20 cellular contexts compared by ENCODE assay signal in genomic region chr12:113468365-113469223, GRCh38. TPM values are rescaled to one million over a fixed set of nuclear protein-coding genes. Genes with fewer than 3 reads are reported as not detected.
DNase-seq lines count a peak whose midpoint lies in the region; ATAC-seq and TF ChIP-seq lines count a peak whose summit lies in the region.
"Had no signal": no experiment of that assay in that cellular context is flagged by ENCODE, and none has a peak within 500 bp of the region (broad histone marks: within the 10 kb centered on the region; RNA-seq: fewer than 3 reads in every experiment).

No MANE protein-coding gene starts in this region.

- H3K36me3 ChIP-seq in mammary epithelial cell (ENCODE audit: insufficient read depth, low read length), result no peaks in the 10 kb centered on the region
- H3K36me3 ChIP-seq in breast epithelium, result no peaks in the 10 kb centered on the region
- H3K36me3 ChIP-seq: BE2C, upper lobe of right lung had no signal

- H2AFZ ChIP-seq in mammary epithelial cell (ENCODE audit: low read depth, low read length), result peak overlapping the region; percentile 82

- H3K36me3 Mint-ChIP-seq in WTC11 (no peaks in the 10 kb centered on the region), type B pancreatic cell (peaks cover 3% of the 10 kb centered on the region)

- DNase-seq in mammary epithelial cell, result no peak
- no peak for DNase-seq in breast epithelium (ENCODE audit: low spot score in 2 of 2)
- peak; percentile 70 for DNase-seq in WTC11 (ENCODE audit: low spot score)
- DNase-seq in type B pancreatic cell (ENCODE audit: extremely low spot score, unreplicated experiment), result no peak
- DNase-seq in stimulated activated naive CD4-positive, alpha-beta T cell treated with Interleukin-2 at 50 U/mL for 16 hours (lab: John Stamatoyannopoulos, UW), result no peak
- no peak for DNase-seq in DMS114 treated with DMSO at 0.1 percent for 48 hours (lab: John Stamatoyannopoulos, UW; ENCODE audit: unreplicated experiment)
- DNase-seq in SW 1271 (lab: John Stamatoyannopoulos, UW), result no peak
- DNase-seq: activated naive CD4-positive, alpha-beta T cell treated with anti-CD3 and anti-CD28 coated beads for 36 hours; BE2C; DND-41; effector CD4-positive, alpha-beta T cell; KBM-7; NCI-H1092 treated with DMSO at 0.1 percent for 48 hours; nucleus accumbens; stimulated activated CD4-positive, alpha-beta T cell treated with anti-CD3 and anti-CD28 coated beads, Interleukin-4, amount 100 ng/mL, for 1 hour had no signal

- POLR2A ChIA-PET in WTC11 (lab: Charles Lee), result no interaction called here

- peaks cover 93% of the 10 kb centered on the region for H3K27me3 ChIP-seq in mammary epithelial cell (ENCODE audit: insufficient read depth, low read length)
- peaks cover 13 to 100% of the 10 kb centered on the region in 2 donors for H3K27me3 ChIP-seq in breast epithelium

- no peaks in the 10 kb centered on the region for H4K20me1 ChIP-seq in mammary epithelial cell (ENCODE audit: insufficient read depth, low read length)

- in situ Hi-C loops in mammary epithelial cell (cut with MboI; ENCODE audit: low sequenced_read_pairs in 2 of 2), result loop anchor here (10.0 to 25.0 kb wide), 2 partner anchors 444 to 446 kb away; no protein-coding TSS in a partner anchor

- 7% methylated on average over 26 of the region's 38 CpGs for WGBS in mammary epithelial cell (ENCODE audit: low coverage, missing lambda C conversion rate)

- H3K4me3 Mint-ChIP-seq in WTC11, result peak overlapping the region; percentile 68
- H3K4me3 Mint-ChIP-seq in type B pancreatic cell, result peak overlapping the region; percentile 62
- H3K4me3 Mint-ChIP-seq: activated naive CD4-positive, alpha-beta T cell treated with anti-CD3 and anti-CD28 coated beads for 36 hours had no signal

- no peak overlapping the region for H3K27ac Mint-ChIP-seq in WTC11
- no peak overlapping the region for H3K27ac Mint-ChIP-seq in type B pancreatic cell
- H3K27ac Mint-ChIP-seq: activated naive CD4-positive, alpha-beta T cell treated with anti-CD3 and anti-CD28 coated beads for 36 hours had no signal

- peak overlapping the region; percentile 93 for H3K4me2 ChIP-seq in mammary epithelial cell (ENCODE audit: insufficient read depth, low read depth, low read length)

- CTCF ChIA-PET in mammary epithelial cell (lab: Charles Lee; ENCODE audit: low non-redundant PET) (no interaction called here), WTC11 (lab: Charles Lee) (interaction anchor here (0.6 to 7.2 kb wide), 10 partner anchors 7 to 398 kb away, joined by 3 to 89 read pairs (median 3); no protein-coding TSS in a partner anchor)

- H3K9me3 Mint-ChIP-seq in WTC11 (no peaks in the 10 kb centered on the region), type B pancreatic cell (no peaks in the 10 kb centered on the region)
- H3K9me3 Mint-ChIP-seq: activated naive CD4-positive, alpha-beta T cell treated with anti-CD3 and anti-CD28 coated beads for 36 hours had no signal

- H3K4me1 ChIP-seq in mammary epithelial cell (ENCODE audit: insufficient read depth, low read length) (peaks cover 23% of the 10 kb centered on the region), breast epithelium (peaks cover 4 to 20% of the 10 kb centered on the region in 2 donors)
- H3K4me1 ChIP-seq: BE2C had no signal

- TF ChIP-seq POLR2A in breast epithelium (IDR thresholded peaks at IDR 0.05), result no peak

- peak overlapping the region; percentile 46 to 54 (median 50) for H3K4me3 ChIP-seq in mammary epithelial cell (replicated peaks in 1 of 3; ENCODE audit: insufficient read depth in 1 of 3, low read depth in 2 of 3, low read length in 3 of 3)
- H3K4me3 ChIP-seq in breast epithelium, result peak overlapping the region in 1 of 3 donors; percentile 61
- H3K4me3 ChIP-seq in iPS-18c (ENCODE audit: insufficient read depth, low read depth, low read length), result peak overlapping the region; percentile 45

- no peaks in the 10 kb centered on the region for H3K9me3 ChIP-seq in mammary epithelial cell (replicated peaks; ENCODE audit: insufficient read depth, low read length)
- H3K9me3 ChIP-seq in breast epithelium, result no peaks in the 10 kb centered on the region
- peaks cover 2% of the 10 kb centered on the region for H3K9me3 ChIP-seq in iPS-18c (ENCODE audit: control insufficient read depth, insufficient read depth, low read length)
- H3K9me3 ChIP-seq: BE2C, upper lobe of right lung had no signal

- no TSS peak for BruUV-seq in mammary epithelial cell (replicated peaks; lab: Mats Ljungman, UMichigan)

- intact Hi-C loops in mammary epithelial cell (cut with micrococcal nuclease), result no loop called here
- intact Hi-C loops in breast epithelium (cut with DNase I; ENCODE audit: low total_unique reads), result no loop called here

- no peaks in the 10 kb centered on the region for H3K79me2 ChIP-seq in mammary epithelial cell (ENCODE audit: insufficient read depth, low read length)

- H3K4me1 Mint-ChIP-seq in WTC11 (peaks cover 67% of the 10 kb centered on the region), type B pancreatic cell (ENCODE audit: unreplicated experiment) (peaks cover 4% of the 10 kb centered on the region)

- H3K9ac ChIP-seq in mammary epithelial cell (ENCODE audit: insufficient read depth, low read length), result no peak overlapping the region

- peak; percentile 11 for ATAC-seq in WTC11
- ATAC-seq: upper lobe of right lung had no signal

- H3K27me3 Mint-ChIP-seq in WTC11 (ENCODE audit: low read depth) (peaks cover 99% of the 10 kb centered on the region), type B pancreatic cell (peaks cover 92% of the 10 kb centered on the region)

- dilution Hi-C loops in mammary epithelial cell (cut with HindIII; ENCODE audit: low sequenced_read_pairs), result no loop called here

- H3K27ac ChIP-seq in mammary epithelial cell (ENCODE audit: insufficient read depth, low read depth, low read length), result no peak overlapping the region
- H3K27ac ChIP-seq in breast epithelium, result no peak overlapping the region
- H3K27ac ChIP-seq: upper lobe of right lung had no signal

- TF ChIP-seq CTCF in mammary epithelial cell (conservative IDR thresholded peaks at IDR 0.05 in 1 of 2, IDR thresholded peaks at IDR 0.05 in 1 of 2; ENCODE audit: extremely low read depth in 1 of 2, insufficient read depth in 1 of 2, low read depth in 1 of 2, low read length in 2 of 2) (no peak), breast epithelium (IDR thresholded peaks at IDR 0.05) (no peak), WTC11 (IDR thresholded peaks at IDR 0.05) (no peak), type B pancreatic cell (conservative IDR thresholded peaks at IDR 0.05) (no peak)

TF ChIP-seq in WTC11, 78 proteins besides CTCF, POLR2A, EP300 and RAD21:
- 0 out of 2 replicates have a peak, but pooled peaks have one; percentile 19 for TF ChIP-seq ETV6 (CRISPR knock-in tag; IDR thresholded peaks at IDR 0.05)
- TF ChIP-seq HMGXB4 (CRISPR knock-in tag; IDR thresholded peaks at IDR 0.05), result no peak
- peak; percentile 33; the same call in 1 of the 2 replicates for TF ChIP-seq SP1 (CRISPR knock-in tag; conservative IDR thresholded peaks at IDR 0.05)

RNA-seq across cellular contexts. Expression of gene LHX5, which starts 3.1 kb away (rescaled TPM):
- under 1 TPM; 0.49 to 0.67 TPM for total RNA-seq in mammary epithelial cell
- 0.17 TPM for polyA plus RNA-seq in mammary epithelial cell
- not detected for polyA minus RNA-seq in mammary epithelial cell
- not detected for total RNA-seq in breast epithelium
- 1.5 to 3.0 TPM (median 1.6 TPM) in 3 replicates for total RNA-seq in WTC11 (2021)
- 0.12 TPM in 1 of 2 replicates, not detected in the other for total RNA-seq in type B pancreatic cell (ENCODE audit: low replicate concordance)
- total RNA-seq: activated naive CD4-positive, alpha-beta T cell treated with anti-CD3 and anti-CD28 coated beads for 36 hours; H4; lung microvascular endothelial cell; OCI-LY7; upper lobe of right lung had no signal

RNA-seq across cellular contexts. Expression of gene SDSL, which starts 46.4 kb away (rescaled TPM):
- total RNA-seq in mammary epithelial cell (10 to 100 TPM in 1 of 2 donors, 1 to 10 TPM in 1; 5.7 to 10.8 TPM), breast epithelium (1 to 10 TPM; 4.6 to 4.9 (median 4.8) TPM), WTC11 (2021) (0.41 to 0.96 TPM (median 0.52 TPM) in 3 replicates), type B pancreatic cell (ENCODE audit: low replicate concordance) (4.5 and 5.3 TPM in 2 replicates)
- 6.1 TPM for polyA plus RNA-seq in mammary epithelial cell
- 4.7 TPM for polyA minus RNA-seq in mammary epithelial cell
- total RNA-seq: activated naive CD4-positive, alpha-beta T cell treated with anti-CD3 and anti-CD28 coated beads for 36 hours; OCI-LY7 had no signal
